26 cellular contexts compared by ENCODE assay signal in genomic region chr12:18472304-18472703, GRCh38.
"Had no signal": no experiment of that assay in that cellular context is flagged by ENCODE, and none has a peak within 500 bp of the region (broad histone marks: within the 10 kb centered on the region; RNA-seq: fewer than 3 reads in every experiment).

No MANE protein-coding gene starts in this region.

- H2AFZ ChIP-seq: neural progenitor cell, parathyroid adenoma had no signal

- H3K4me2 ChIP-seq: neural progenitor cell had no signal

- H3K9me3 ChIP-seq: ovary, psoas muscle, right lobe of liver, sigmoid colon, stomach, thoracic aorta, thyroid gland, tibial nerve, upper lobe of left lung, vagina had no signal

- H3K4me1 ChIP-seq: parathyroid adenoma, psoas muscle, right lobe of liver, thyroid gland, tibial nerve, upper lobe of left lung, vagina had no signal

- DNase-seq: natural killer cell; occipital lobe; ovary; posterior cingulate gyrus; psoas muscle; right cardiac atrium; right lobe of liver; sigmoid colon; small intestine; stimulated activated CD4-positive, alpha-beta T cell treated with anti-CD3 and anti-CD28 coated beads, Interleukin-15, amount 100 ng/mL, for 24 hours; stimulated activated CD4-positive, alpha-beta T cell treated with anti-CD3 and anti-CD28 coated beads, Interleukin-2, amount 100 ng/mL, for 24 hours; stimulated activated CD4-positive, alpha-beta T cell treated with anti-CD3 and anti-CD28 coated beads, Interleukin-2, amount 100 ng/mL, for 48 hours; stimulated activated CD4-positive, alpha-beta T cell treated with anti-CD3 and anti-CD28 coated beads, Interleukin-4, amount 100 ng/mL, for 24 hours; stimulated activated naive B cell treated with anti-CD40 and anti-IgM and Interleukin-4, amounts not matched to agents 10 μg/mL and 1 μg/mL and 100 μg/mL, for 72 hours; stimulated activated naive CD4-positive, alpha-beta T cell treated with Interleukin-2 at 50 U/mL for 16 hours; stomach; trophoblast cell; upper lobe of left lung had no signal

- H3K9ac ChIP-seq: neural progenitor cell, parathyroid adenoma had no signal

- H3K27ac ChIP-seq: neural progenitor cell, ovary, parathyroid adenoma, psoas muscle, right lobe of liver, sigmoid colon, stomach, thoracic aorta, thyroid gland, tibial nerve, upper lobe of left lung, vagina had no signal

- H3K4me3 ChIP-seq: neural progenitor cell, ovary, psoas muscle, right lobe of liver, sigmoid colon, stomach, thoracic aorta, thyroid gland, tibial nerve, upper lobe of left lung, vagina had no signal

- H3K27me3 ChIP-seq: neural progenitor cell, ovary, right lobe of liver, sigmoid colon, stomach, thyroid gland, tibial nerve, upper lobe of left lung, vagina had no signal

- H3K36me3 ChIP-seq: neural progenitor cell, ovary, right lobe of liver, sigmoid colon, stomach, thoracic aorta, thyroid gland, tibial nerve, upper lobe of left lung, vagina had no signal

- ATAC-seq: natural killer cell; psoas muscle; right cardiac atrium; right lobe of liver; stimulated activated effector memory CD8-positive, alpha-beta T cell treated with anti-CD3 and anti-CD28 coated beads, Interleukin-12 subunit alpha, Interleukin-12 subunit beta, amount 100 ng/mL, for 72 hours; stimulated activated naive B cell treated with anti-CD40 and anti-IgM and Interleukin-4, amounts not matched to agents 10 μg/mL and 1 μg/mL and 100 μg/mL, for 72 hours had no signal

- FAIRE-seq: small intestine, urothelium cell line had no signal
